Comparison of ENCODE assay signal across 13 cellular contexts in genomic region chr6:166774770-166775169, GRCh38.
A peak's percentile ranks its signal among the peaks of the same experiment; 100 is the strongest.
DNase-seq lines count a peak whose midpoint lies in the region; ATAC-seq and TF ChIP-seq lines count a peak whose summit lies in the region.
"Had no signal": no experiment of that assay in that cellular context is flagged by ENCODE, and none has a peak within 500 bp of the region (broad histone marks: within the 10 kb centered on the region; RNA-seq: fewer than 3 reads in every experiment).

No MANE protein-coding gene starts in this region.

- DNase-seq in NCI-H1092 treated with DMSO at 0.1 percent for 48 hours (lab: John Stamatoyannopoulos, UW) (peak; percentile 34), NCI-H1092 (lab: John Stamatoyannopoulos, UW) (no peak), Calu3 (peak; percentile 24), NCI-H345 (lab: John Stamatoyannopoulos, UW) (peak; percentile 10), mucosa of descending colon (no peak), T-helper 2 cell (no peak), DMS 273 treated with DMSO at 0.1 percent for 48 hours (lab: John Stamatoyannopoulos, UW) (no peak), KBM-7 (no peak)
- DNase-seq: COR-L47, NCI-H187 treated with DMSO at 0.1 percent for 48 hours, NCI-H446 treated with DMSO at 0.1 percent for 48 hours had no signal

- H3K27me3 Mint-ChIP-seq in Calu3 (ENCODE audit: unreplicated experiment), result peaks cover 49% of the 10 kb centered on the region

- H3K4me1 Mint-ChIP-seq in Calu3 (ENCODE audit: low read depth, unreplicated experiment), result peaks cover 13% of the 10 kb centered on the region

- peak; percentile 22 for ATAC-seq in mucosa of descending colon

- no peaks in the 10 kb centered on the region for H3K36me3 ChIP-seq in mucosa of descending colon (ENCODE audit: low read depth)
- H3K36me3 ChIP-seq: HAP-1 had no signal

- no peaks in the 10 kb centered on the region for H3K9me3 ChIP-seq in mucosa of descending colon
- H3K9me3 ChIP-seq: HAP-1 had no signal

- H3K36me3 Mint-ChIP-seq in Calu3 (ENCODE audit: insufficient read depth, unreplicated experiment), result peaks cover 3% of the 10 kb centered on the region

- TF ChIP-seq CTCF in Calu3 (IDR thresholded peaks at IDR 0.05; ENCODE audit: unreplicated experiment) (no peak), mucosa of descending colon (IDR thresholded peaks at IDR 0.05) (no peak)

- no peaks in the 10 kb centered on the region for H3K9me3 Mint-ChIP-seq in Calu3 (ENCODE audit: low read depth, unreplicated experiment)

- H3K27ac Mint-ChIP-seq in Calu3 (ENCODE audit: unreplicated experiment), result no peak overlapping the region

- in situ Hi-C loops in KBM-7 (cut with MboI; ENCODE audit: low pct_unique_long_range_greater_than_20kb, low sequenced_read_pairs), result loop anchor here (25.0 kb wide), 1 partner anchor 337 kb away; no protein-coding TSS in a partner anchor

- intact Hi-C loops in Calu3 (cut with micrococcal nuclease; ENCODE audit: unreplicated experiment) (no loop called here), mucosa of descending colon (cut with DNase I, micrococcal nuclease) (loop anchor here (10.0 kb wide), 2 partner anchors 210 to 370 kb away; no protein-coding TSS in a partner anchor)

- H3K4me1 ChIP-seq in mucosa of descending colon (ENCODE audit: low read depth), result no peaks in the 10 kb centered on the region
- H3K4me1 ChIP-seq: HAP-1 had no signal

- H3K4me3 Mint-ChIP-seq in Calu3 (ENCODE audit: low read depth, unreplicated experiment), result peak overlapping the region; percentile 41

- H3K4me3 ChIP-seq in mucosa of descending colon, result no peak overlapping the region
- H3K4me3 ChIP-seq: HAP-1, SK-N-MC had no signal

- CTCF ChIA-PET in Calu3 (lab: Charles Lee), result interaction anchor here (0.6 to 2.6 kb wide), 10 partner anchors 68 to 717 kb away, joined by 3 to 24 read pairs (median 3); no protein-coding TSS in a partner anchor

- BruUV-seq in Calu3 (replicated peaks; lab: Mats Ljungman, UMichigan), result no TSS peak

Comparison
In these comparisons a context has a peak if more than half of its experiments do, and no peak if none do; other contexts are left out.
1. DNase-seq: peak in NCI-H1092 treated with DMSO at 0.1 percent for 48 hours (single experiment), Calu3 (single experiment) and NCI-H345 (single experiment); none in NCI-H1092 (single experiment), mucosa of descending colon (0 of 3), T-helper 2 cell (0 of 5), DMS 273 treated with DMSO at 0.1 percent for 48 hours (single experiment) and KBM-7 (single experiment).